Comparison of ENCODE assay signal across 15 cellular contexts in the genomic region with DNA sequence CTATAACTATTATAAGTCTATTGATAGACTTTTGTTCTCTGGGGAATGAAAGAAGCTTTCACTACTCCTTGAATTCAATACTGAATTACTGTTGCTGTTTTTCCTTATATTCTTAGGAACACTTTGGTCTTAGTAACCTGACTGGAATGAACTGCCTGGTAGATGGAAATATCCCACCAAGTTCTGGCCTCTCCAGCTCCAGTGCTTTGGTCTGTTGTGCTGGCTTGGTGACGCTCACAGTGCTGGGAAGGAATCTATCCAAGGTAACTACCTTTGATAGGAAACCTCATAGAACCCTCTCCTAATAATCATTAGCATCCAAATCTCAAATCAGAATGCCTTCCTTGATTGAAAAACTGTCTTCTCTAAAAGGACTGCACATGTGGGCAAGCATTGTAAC.
DNase-seq lines count a peak whose midpoint lies in the region; ATAC-seq lines count a peak whose summit lies in the region.
"Had no signal": no experiment of that assay in that cellular context is flagged by ENCODE, and none has a peak within 500 bp of the region (broad histone marks: within the 10 kb centered on the region; RNA-seq: fewer than 3 reads in every experiment).

No MANE protein-coding gene starts in this region.

- peaks cover 57% of the 10 kb centered on the region for H3F3A ChIP-seq in GM23248 (ENCODE audit: insufficient read depth)

- H3K27me3 ChIP-seq in GM23248 (replicated peaks; ENCODE audit: insufficient read depth) (no peaks in the 10 kb centered on the region), muscle layer of colon (ENCODE audit: control insufficient read depth in 1 of 2, insufficient read depth in 2 of 2, low read length in 2 of 2) (no peaks in the 10 kb centered on the region), stomach smooth muscle (ENCODE audit: control insufficient read depth in 1 of 2, insufficient read depth in 2 of 2, low read length in 2 of 2) (no peaks in the 10 kb centered on the region)

- ATAC-seq in HG03196 (IDR thresholded peaks at IDR 0.05; ENCODE audit: unreplicated experiment) = no peak

- in situ Hi-C loops in GM23248 (cut with MboI) = loop anchor here (25.0 kb wide), 2 partner anchors 773 to 1073 kb away; no protein-coding TSS in a partner anchor

- peak overlapping the region; percentile 67 for H3K27ac ChIP-seq in GM23248
- H3K27ac ChIP-seq in muscle layer of colon (ENCODE audit: low read depth, low read length) = peak overlapping the region; percentile 61
- peak overlapping the region; percentile 58 for H3K27ac ChIP-seq in stomach smooth muscle (ENCODE audit: low read length)

- H3K4me3 ChIP-seq in GM23248 (no peak overlapping the region), muscle layer of colon (ENCODE audit: low read depth in 1 of 2, low read length in 2 of 2) (no peak overlapping the region), stomach smooth muscle (ENCODE audit: low read length in 2 of 2) (no peak overlapping the region)

- H3K4me2 ChIP-seq in GM23248 (ENCODE audit: unreplicated experiment) = peak overlapping the region; percentile 42

- H3K9me3 ChIP-seq in GM23248 (ENCODE audit: low read depth) (no peaks in the 10 kb centered on the region), muscle layer of colon (ENCODE audit: low read length) (no peaks in the 10 kb centered on the region), stomach smooth muscle (ENCODE audit: control insufficient read depth in 2 of 2, low read length in 2 of 2) (no peaks in the 10 kb centered on the region)

- intact Hi-C loops in head of caudate nucleus (cut with DNase I) = loop anchor here (10.0 kb wide), 1 partner anchor 186 kb away; a partner anchor contains a TSS

- H3K36me3 ChIP-seq in GM23248 (ENCODE audit: low read depth) (no peaks in the 10 kb centered on the region), muscle layer of colon (ENCODE audit: insufficient read depth, low read length) (peaks cover 4% of the 10 kb centered on the region), stomach smooth muscle (ENCODE audit: control insufficient read depth in 2 of 2, insufficient read depth in 2 of 2, low read length in 2 of 2) (no peaks in the 10 kb centered on the region)

- H3K4me1 ChIP-seq in GM23248 (ENCODE audit: insufficient read depth) = peaks cover 65% of the 10 kb centered on the region
- H3K4me1 ChIP-seq in muscle layer of colon (ENCODE audit: insufficient read depth, low read length) = peaks cover 54% of the 10 kb centered on the region
- peaks cover 6% of the 10 kb centered on the region for H3K4me1 ChIP-seq in stomach smooth muscle (ENCODE audit: control insufficient read depth, insufficient read depth, low read length)

- H3K9ac ChIP-seq in GM23248 (peak overlapping the region; percentile 38), muscle layer of colon (ENCODE audit: low read length) (no peak overlapping the region), stomach smooth muscle (ENCODE audit: low read length in 2 of 2) (no peak overlapping the region)

- peaks cover 7% of the 10 kb centered on the region; the same call in 1 of the 2 replicates for H3K9me2 ChIP-seq in GM23248 (ENCODE audit: insufficient read depth)

- no peak overlapping the region for H2AFZ ChIP-seq in GM23248

- 95 to 100% methylated on average over 1 of the region's 1 CpG for WGBS in GM23248 (ENCODE audit: low coverage in 1 of 2, low lambda C conversion rate in 2 of 2, missing lambda C conversion rate in 2 of 2), 2 experiments

- H4K20me1 ChIP-seq in GM23248 (ENCODE audit: insufficient read depth) = no peaks in the 10 kb centered on the region

- peaks cover 46% of the 10 kb centered on the region for H3K79me2 ChIP-seq in GM23248 (ENCODE audit: insufficient read depth)

- peak; percentile 40 for DNase-seq in GM23248
- DNase-seq in astrocyte of the hippocampus (ENCODE audit: low read depth, low spot score) = peak; percentile 30
- no peak for DNase-seq in head of caudate nucleus
- DNase-seq in retina = no peak
- no peak for DNase-seq in activated T-cell treated with anti-CD3 and anti-CD28 coated beads, Interleukin-2, amount 50 U/mL, for 1 hour
- DNase-seq: COR-L47, DMS53, H9, Kasumi-1, NCI-H1417 treated with DMSO at 0.1 percent for 48 hours, NCI-H2029 treated with DMSO at 0.1 percent for 48 hours, NCI-H510A had no signal

Comparison
In these comparisons a context has a peak if more than half of its experiments do, and no peak if none do; other contexts are left out.
1. DNase-seq: peak in GM23248 (single experiment) and astrocyte of the hippocampus (single experiment); none in head of caudate nucleus (0 of 42), retina (single experiment) and activated T-cell treated with anti-CD3 and anti-CD28 coated beads, Interleukin-2, amount 50 U/mL, for 1 hour (single experiment).
2. Peak in every context shown above with its lines, with median percentiles within 50 percentile points of each other: H3K27ac ChIP-seq.